15 cellular contexts compared by ENCODE assay signal in genomic region chr13:29439601-29440381, GRCh38.
"Had no signal": no experiment of that assay in that cellular context is flagged by ENCODE, and none has a peak within 500 bp of the region (broad histone marks: within the 10 kb centered on the region; RNA-seq: fewer than 3 reads in every experiment).

No MANE protein-coding gene starts in this region.

- H3K27ac ChIP-seq: colonic mucosa, lower lobe of right lung, transverse colon had no signal

- H3K36me3 ChIP-seq: colonic mucosa, lower lobe of right lung, transverse colon, uterus had no signal

- H3K4me2 ChIP-seq: hepatocyte had no signal

- H3K79me2 ChIP-seq: hepatocyte had no signal

- H3K9me3 ChIP-seq: colonic mucosa, lower lobe of right lung, transverse colon, uterus had no signal

- H3K4me3 ChIP-seq: colonic mucosa, hepatocyte, lower lobe of right lung, transverse colon, uterus had no signal

- DNase-seq: activated B cell treated with CpG ODN at 0.5 μM for 24 hours; activated CD4-positive, alpha-beta memory T cell treated with anti-CD3 and anti-CD28 coated beads for 36 hours; activated CD4-positive, alpha-beta T cell treated with anti-CD3 and anti-CD28 coated beads for 4 hours; activated T-cell treated with anti-CD3 and anti-CD28 coated beads for 4 hours; amniotic stem cell; central memory CD4-positive, alpha-beta T cell; colonic mucosa; endodermal cell; lower lobe of right lung; T-helper 1 cell; T-helper 9 cell; transverse colon; uterus had no signal

- H3K4me1 ChIP-seq: colonic mucosa had no signal

- ATAC-seq: natural killer cell treated with Interleukin-12 subunit alpha and Interleukin-12 subunit beta and Interleukin-15 and Interleukin-18, amount 100 ng/mL, for 72 hours had no signal

- H3K27me3 ChIP-seq: colonic mucosa, hepatocyte, transverse colon, uterus had no signal

- H2AFZ ChIP-seq: hepatocyte had no signal
